Comparison of ENCODE assay signal across 1 cellular context in the genomic region with DNA sequence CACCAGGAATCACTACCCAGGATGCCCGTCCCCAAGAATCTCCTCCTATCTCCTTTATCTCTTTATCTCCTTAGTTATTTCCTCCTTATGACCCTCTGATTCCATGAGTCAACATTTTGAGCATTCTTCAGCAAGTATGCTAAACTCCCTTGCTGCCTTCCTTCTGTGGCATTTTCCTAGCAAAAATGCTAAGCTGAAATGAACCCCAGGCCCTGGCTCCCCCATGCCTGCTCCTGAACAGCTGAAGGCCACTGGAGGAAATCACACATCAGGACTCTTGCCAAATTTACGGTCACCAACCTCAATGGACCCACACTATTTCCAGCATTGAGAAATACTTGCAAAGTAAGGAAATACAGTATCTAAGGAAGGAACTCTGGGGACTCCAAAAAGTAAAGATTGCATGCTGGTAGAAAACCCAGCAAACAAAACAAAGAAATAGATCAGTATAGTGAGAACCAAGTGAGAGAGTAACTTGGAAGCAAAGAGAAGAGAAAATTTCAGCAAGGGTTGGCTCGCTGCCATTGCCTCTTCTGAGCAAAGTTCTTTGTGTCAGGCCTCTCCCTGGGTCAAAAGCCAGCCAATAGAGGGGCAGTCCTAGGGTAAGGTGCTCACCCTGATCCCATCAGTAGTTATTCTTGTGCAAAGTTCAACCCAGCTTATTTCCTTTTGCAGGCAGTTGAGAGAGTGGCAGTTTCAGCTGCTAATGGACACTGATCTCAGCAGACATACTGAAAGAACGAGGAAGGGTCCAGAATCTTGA.
TF ChIP-seq lines count a peak whose summit lies in the region.

No MANE protein-coding gene starts in this region.

TF ChIP-seq in WTC11, 78 proteins besides CTCF, POLR2A, EP300 and RAD21 (continued from another document):
- TF ChIP-seq, protein P1, sequence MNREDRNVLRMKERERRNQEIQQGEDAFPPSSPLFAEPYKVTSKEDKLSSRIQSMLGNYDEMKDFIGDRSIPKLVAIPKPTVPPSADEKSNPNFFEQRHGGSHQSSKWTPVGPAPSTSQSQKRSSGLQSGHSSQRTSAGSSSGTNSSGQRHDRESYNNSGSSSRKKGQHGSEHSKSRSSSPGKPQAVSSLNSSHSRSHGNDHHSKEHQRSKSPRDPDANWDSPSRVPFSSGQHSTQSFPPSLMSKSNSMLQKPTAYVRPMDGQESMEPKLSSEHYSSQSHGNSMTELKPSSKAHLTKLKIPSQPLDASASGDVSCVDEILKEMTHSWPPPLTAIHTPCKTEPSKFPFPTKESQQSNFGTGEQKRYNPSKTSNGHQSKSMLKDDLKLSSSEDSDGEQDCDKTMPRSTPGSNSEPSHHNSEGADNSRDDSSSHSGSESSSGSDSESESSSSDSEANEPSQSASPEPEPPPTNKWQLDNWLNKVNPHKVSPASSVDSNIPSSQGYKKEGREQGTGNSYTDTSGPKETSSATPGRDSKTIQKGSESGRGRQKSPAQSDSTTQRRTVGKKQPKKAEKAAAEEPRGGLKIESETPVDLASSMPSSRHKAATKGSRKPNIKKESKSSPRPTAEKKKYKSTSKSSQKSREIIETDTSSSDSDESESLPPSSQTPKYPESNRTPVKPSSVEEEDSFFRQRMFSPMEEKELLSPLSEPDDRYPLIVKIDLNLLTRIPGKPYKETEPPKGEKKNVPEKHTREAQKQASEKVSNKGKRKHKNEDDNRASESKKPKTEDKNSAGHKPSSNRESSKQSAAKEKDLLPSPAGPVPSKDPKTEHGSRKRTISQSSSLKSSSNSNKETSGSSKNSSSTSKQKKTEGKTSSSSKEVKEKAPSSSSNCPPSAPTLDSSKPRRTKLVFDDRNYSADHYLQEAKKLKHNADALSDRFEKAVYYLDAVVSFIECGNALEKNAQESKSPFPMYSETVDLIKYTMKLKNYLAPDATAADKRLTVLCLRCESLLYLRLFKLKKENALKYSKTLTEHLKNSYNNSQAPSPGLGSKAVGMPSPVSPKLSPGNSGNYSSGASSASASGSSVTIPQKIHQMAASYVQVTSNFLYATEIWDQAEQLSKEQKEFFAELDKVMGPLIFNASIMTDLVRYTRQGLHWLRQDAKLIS (CRISPR knock-in tag; IDR thresholded peaks at IDR 0.05; ENCODE audit: borderline replicate concordance), result no peak
- TF ChIP-seq, protein P2, sequence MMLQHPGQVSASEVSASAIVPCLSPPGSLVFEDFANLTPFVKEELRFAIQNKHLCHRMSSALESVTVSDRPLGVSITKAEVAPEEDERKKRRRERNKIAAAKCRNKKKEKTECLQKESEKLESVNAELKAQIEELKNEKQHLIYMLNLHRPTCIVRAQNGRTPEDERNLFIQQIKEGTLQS (CRISPR knock-in tag; conservative IDR thresholded peaks at IDR 0.05), result no peak
- TF ChIP-seq TEAD4 (CRISPR knock-in tag; IDR thresholded peaks at IDR 0.05), result no peak
- no peak for TF ChIP-seq ZNF121 (CRISPR knock-in tag; IDR thresholded peaks at IDR 0.05)
TF ChIP-seq in WTC11: peak in this region for 0.
